In the genomic region with DNA sequence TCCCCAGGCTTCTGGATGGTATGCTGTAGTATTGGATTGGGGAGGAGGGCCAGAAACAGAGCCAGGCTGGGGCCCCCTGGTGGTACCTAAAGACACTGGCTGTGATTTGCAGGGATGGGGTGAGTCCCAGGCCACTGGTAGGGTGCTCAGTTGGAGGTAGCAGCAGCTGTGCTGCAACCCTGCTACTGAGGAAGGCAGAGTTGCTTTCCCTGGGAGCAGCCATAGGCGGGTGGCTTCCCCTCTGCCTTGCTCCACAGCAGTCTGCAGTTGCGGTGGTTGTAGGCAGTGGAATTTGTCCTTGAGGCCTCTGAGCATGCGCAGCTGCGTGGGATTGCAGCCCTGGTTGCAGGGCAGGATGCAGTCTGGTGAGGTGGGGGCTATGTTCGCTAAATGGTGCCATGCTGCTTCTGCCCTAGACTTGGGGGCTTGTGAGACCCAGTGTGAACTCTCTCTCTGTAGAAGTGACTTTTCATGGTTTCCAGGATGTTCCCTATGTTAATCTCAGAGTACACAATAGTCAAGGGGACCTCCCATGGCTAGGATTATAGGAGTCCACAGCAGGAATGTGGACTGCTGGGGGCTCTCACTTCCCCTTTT, we compare ENCODE assay signal across 11 cellular contexts. TPM values are rescaled to one million over a fixed set of nuclear protein-coding genes. Genes with fewer than 3 reads are reported as not detected.
DNase-seq lines count a peak whose midpoint lies in the region; ATAC-seq and TF ChIP-seq lines count a peak whose summit lies in the region.
"Had no signal": no experiment of that assay in that cellular context is flagged by ENCODE, and none has a peak within 500 bp of the region (broad histone marks: within the 10 kb centered on the region; RNA-seq: fewer than 3 reads in every experiment).

No MANE protein-coding gene starts in this region.

- H3K9ac ChIP-seq in HUES6 (ENCODE audit: low read length), result peak overlapping the region; percentile 18
- H3K9ac ChIP-seq: BLaER1 had no signal

- no peaks in the 10 kb centered on the region for H3K36me3 Mint-ChIP-seq in stimulated activated memory B cell treated with anti-CD40 and anti-IgM and Interleukin-4, amounts not matched to agents 10 μg/mL and 1 μg/mL and 100 μg/mL, for 72 hours

- intact Hi-C loops in upper lobe of right lung (cut with DNase I), result no loop called here

- H3K4me3 ChIP-seq in HUES6 (ENCODE audit: low read depth, low read length) (peak overlapping the region; percentile 22), upper lobe of right lung (no peak overlapping the region), Peyer's patch (no peak overlapping the region)
- H3K4me3 ChIP-seq: BLaER1, thoracic aorta had no signal

- H3K4me1 ChIP-seq in HUES6 (ENCODE audit: control insufficient read depth, insufficient read depth, low read length), result peaks cover 54% of the 10 kb centered on the region
- no peaks in the 10 kb centered on the region for H3K4me1 ChIP-seq in upper lobe of right lung
- peaks cover 0 to 5% (median 0%) of the 10 kb centered on the region in 4 donors for H3K4me1 ChIP-seq in Peyer's patch
- H3K4me1 ChIP-seq: BLaER1 had no signal

- no peak overlapping the region for H3K27ac Mint-ChIP-seq in stimulated activated memory B cell treated with anti-CD40 and anti-IgM and Interleukin-4, amounts not matched to agents 10 μg/mL and 1 μg/mL and 100 μg/mL, for 72 hours

- H3K27ac ChIP-seq in HUES6 (ENCODE audit: low read depth, low read length) (peak overlapping the region; percentile 32; the same call in 1 of the 2 replicates), upper lobe of right lung (no peak overlapping the region), Peyer's patch (no peak overlapping the region)
- H3K27ac ChIP-seq: BLaER1, thoracic aorta had no signal

- peak; percentile 1 for DNase-seq in stimulated activated CD4-positive, alpha-beta T cell treated with anti-CD3 and anti-CD28 coated beads, Interleukin-15, amount 100 ng/mL, for 24 hours
- DNase-seq in stimulated activated CD4-positive, alpha-beta T cell treated with anti-CD3 and anti-CD28 coated beads, Interleukin-4, amount 100 ng/mL, for 4 hours, result no peak
- DNase-seq in ecto neural progenitor cell (ENCODE audit: low spot score) (peak; percentile 81), upper lobe of right lung (no peak), Peyer's patch (no peak), NOMO-1 treated with dmso at 0.1 percent for 144 hours (lab: John Stamatoyannopoulos, UW; ENCODE audit: unreplicated experiment) (no peak)
- DNase-seq: amniotic stem cell had no signal

- TF ChIP-seq CTCF in upper lobe of right lung (IDR thresholded peaks at IDR 0.05) (no peak), Peyer's patch (IDR thresholded peaks at IDR 0.05) (no peak)

- no peak overlapping the region for H3K4me3 Mint-ChIP-seq in stimulated activated memory B cell treated with anti-CD40 and anti-IgM and Interleukin-4, amounts not matched to agents 10 μg/mL and 1 μg/mL and 100 μg/mL, for 72 hours

- no peak for TF ChIP-seq POLR2A in Peyer's patch (IDR thresholded peaks at IDR 0.05)

- no peaks in the 10 kb centered on the region for H3K4me1 Mint-ChIP-seq in stimulated activated memory B cell treated with anti-CD40 and anti-IgM and Interleukin-4, amounts not matched to agents 10 μg/mL and 1 μg/mL and 100 μg/mL, for 72 hours

- ATAC-seq in upper lobe of right lung, result peak; percentile 28
- ATAC-seq in stimulated activated memory B cell treated with anti-CD40 and anti-IgM and Interleukin-4, amounts not matched to agents 10 μg/mL and 1 μg/mL and 100 μg/mL, for 72 hours, result no peak

- H3K36me3 ChIP-seq in HUES6 (ENCODE audit: control insufficient read depth, insufficient read depth, low read length), result no peaks in the 10 kb centered on the region
- H3K36me3 ChIP-seq in upper lobe of right lung, result no peaks in the 10 kb centered on the region
- no peaks in the 10 kb centered on the region for H3K36me3 ChIP-seq in Peyer's patch
- H3K36me3 ChIP-seq: BLaER1, thoracic aorta had no signal

- no peaks in the 10 kb centered on the region for H3K9me3 Mint-ChIP-seq in stimulated activated memory B cell treated with anti-CD40 and anti-IgM and Interleukin-4, amounts not matched to agents 10 μg/mL and 1 μg/mL and 100 μg/mL, for 72 hours

- no peaks in the 10 kb centered on the region for H3K27me3 Mint-ChIP-seq in stimulated activated memory B cell treated with anti-CD40 and anti-IgM and Interleukin-4, amounts not matched to agents 10 μg/mL and 1 μg/mL and 100 μg/mL, for 72 hours

- no peaks in the 10 kb centered on the region for H3K27me3 ChIP-seq in HUES6 (ENCODE audit: control insufficient read depth, insufficient read depth, low read length)
- no peaks in the 10 kb centered on the region for H3K27me3 ChIP-seq in upper lobe of right lung
- no peaks in the 10 kb centered on the region for H3K27me3 ChIP-seq in Peyer's patch
- H3K27me3 ChIP-seq: BLaER1 had no signal

- H3K9me3 ChIP-seq in HUES6 (ENCODE audit: control insufficient read depth, insufficient read depth, low read depth, low read length) (no peaks in the 10 kb centered on the region; the same call in 1 of the 2 replicates), upper lobe of right lung (no peaks in the 10 kb centered on the region), Peyer's patch (no peaks in the 10 kb centered on the region)
- H3K9me3 ChIP-seq: BLaER1, thoracic aorta had no signal

RNA-seq across cellular contexts. Expression of a gene that starts 38.9 kb away (rescaled TPM):
- 0.09 TPM for total RNA-seq in upper lobe of right lung
- total RNA-seq in Peyer's patch, result under 1 TPM in 2 of 4 donors, not detected in 2; 0.13 to 0.28 TPM

Comparison
In these comparisons a context has a peak if more than half of its experiments do, and no peak if none do; other contexts are left out.
1. DNase-seq: peak in stimulated activated CD4-positive, alpha-beta T cell treated with anti-CD3 and anti-CD28 coated beads, Interleukin-15, amount 100 ng/mL, for 24 hours (single experiment) and ecto neural progenitor cell (single experiment); none in stimulated activated CD4-positive, alpha-beta T cell treated with anti-CD3 and anti-CD28 coated beads, Interleukin-4, amount 100 ng/mL, for 4 hours (0 of 2), upper lobe of right lung (single experiment), Peyer's patch (0 of 3) and NOMO-1 treated with dmso at 0.1 percent for 144 hours (single experiment).